1 cellular context compared by ENCODE assay signal in the genomic region with DNA sequence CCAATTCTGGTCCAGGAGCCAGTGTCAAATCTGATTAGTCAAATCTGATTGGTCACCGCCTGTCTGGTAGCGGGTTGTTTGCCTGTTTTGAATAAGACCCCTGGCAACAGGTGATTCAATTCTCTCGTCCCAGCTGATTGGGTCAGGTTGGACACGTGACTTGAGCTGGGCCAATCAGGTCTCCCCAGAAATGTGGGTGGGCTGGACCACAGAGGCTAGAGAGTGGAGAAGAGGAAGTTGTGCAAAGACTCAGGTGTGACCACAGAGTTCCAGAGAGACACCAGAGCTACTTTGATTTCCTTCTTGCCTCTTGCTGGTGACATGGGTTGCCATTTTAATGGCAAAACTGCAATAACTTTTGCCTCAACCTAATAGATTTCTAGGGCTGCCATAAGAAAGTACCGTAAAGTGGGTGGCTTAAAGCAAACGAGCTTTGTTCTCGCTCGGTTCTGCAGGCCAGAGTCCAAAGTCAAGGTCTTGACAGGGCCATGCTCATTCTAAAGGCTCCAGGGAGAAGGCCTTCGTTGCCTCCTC.
TF ChIP-seq lines count a peak whose summit lies in the region.

No MANE protein-coding gene starts in this region.

TF ChIP-seq in GM23338, 12 proteins besides CTCF, POLR2A, EP300 and RAD21 (continued from another document):
- TF ChIP-seq, protein P1, sequence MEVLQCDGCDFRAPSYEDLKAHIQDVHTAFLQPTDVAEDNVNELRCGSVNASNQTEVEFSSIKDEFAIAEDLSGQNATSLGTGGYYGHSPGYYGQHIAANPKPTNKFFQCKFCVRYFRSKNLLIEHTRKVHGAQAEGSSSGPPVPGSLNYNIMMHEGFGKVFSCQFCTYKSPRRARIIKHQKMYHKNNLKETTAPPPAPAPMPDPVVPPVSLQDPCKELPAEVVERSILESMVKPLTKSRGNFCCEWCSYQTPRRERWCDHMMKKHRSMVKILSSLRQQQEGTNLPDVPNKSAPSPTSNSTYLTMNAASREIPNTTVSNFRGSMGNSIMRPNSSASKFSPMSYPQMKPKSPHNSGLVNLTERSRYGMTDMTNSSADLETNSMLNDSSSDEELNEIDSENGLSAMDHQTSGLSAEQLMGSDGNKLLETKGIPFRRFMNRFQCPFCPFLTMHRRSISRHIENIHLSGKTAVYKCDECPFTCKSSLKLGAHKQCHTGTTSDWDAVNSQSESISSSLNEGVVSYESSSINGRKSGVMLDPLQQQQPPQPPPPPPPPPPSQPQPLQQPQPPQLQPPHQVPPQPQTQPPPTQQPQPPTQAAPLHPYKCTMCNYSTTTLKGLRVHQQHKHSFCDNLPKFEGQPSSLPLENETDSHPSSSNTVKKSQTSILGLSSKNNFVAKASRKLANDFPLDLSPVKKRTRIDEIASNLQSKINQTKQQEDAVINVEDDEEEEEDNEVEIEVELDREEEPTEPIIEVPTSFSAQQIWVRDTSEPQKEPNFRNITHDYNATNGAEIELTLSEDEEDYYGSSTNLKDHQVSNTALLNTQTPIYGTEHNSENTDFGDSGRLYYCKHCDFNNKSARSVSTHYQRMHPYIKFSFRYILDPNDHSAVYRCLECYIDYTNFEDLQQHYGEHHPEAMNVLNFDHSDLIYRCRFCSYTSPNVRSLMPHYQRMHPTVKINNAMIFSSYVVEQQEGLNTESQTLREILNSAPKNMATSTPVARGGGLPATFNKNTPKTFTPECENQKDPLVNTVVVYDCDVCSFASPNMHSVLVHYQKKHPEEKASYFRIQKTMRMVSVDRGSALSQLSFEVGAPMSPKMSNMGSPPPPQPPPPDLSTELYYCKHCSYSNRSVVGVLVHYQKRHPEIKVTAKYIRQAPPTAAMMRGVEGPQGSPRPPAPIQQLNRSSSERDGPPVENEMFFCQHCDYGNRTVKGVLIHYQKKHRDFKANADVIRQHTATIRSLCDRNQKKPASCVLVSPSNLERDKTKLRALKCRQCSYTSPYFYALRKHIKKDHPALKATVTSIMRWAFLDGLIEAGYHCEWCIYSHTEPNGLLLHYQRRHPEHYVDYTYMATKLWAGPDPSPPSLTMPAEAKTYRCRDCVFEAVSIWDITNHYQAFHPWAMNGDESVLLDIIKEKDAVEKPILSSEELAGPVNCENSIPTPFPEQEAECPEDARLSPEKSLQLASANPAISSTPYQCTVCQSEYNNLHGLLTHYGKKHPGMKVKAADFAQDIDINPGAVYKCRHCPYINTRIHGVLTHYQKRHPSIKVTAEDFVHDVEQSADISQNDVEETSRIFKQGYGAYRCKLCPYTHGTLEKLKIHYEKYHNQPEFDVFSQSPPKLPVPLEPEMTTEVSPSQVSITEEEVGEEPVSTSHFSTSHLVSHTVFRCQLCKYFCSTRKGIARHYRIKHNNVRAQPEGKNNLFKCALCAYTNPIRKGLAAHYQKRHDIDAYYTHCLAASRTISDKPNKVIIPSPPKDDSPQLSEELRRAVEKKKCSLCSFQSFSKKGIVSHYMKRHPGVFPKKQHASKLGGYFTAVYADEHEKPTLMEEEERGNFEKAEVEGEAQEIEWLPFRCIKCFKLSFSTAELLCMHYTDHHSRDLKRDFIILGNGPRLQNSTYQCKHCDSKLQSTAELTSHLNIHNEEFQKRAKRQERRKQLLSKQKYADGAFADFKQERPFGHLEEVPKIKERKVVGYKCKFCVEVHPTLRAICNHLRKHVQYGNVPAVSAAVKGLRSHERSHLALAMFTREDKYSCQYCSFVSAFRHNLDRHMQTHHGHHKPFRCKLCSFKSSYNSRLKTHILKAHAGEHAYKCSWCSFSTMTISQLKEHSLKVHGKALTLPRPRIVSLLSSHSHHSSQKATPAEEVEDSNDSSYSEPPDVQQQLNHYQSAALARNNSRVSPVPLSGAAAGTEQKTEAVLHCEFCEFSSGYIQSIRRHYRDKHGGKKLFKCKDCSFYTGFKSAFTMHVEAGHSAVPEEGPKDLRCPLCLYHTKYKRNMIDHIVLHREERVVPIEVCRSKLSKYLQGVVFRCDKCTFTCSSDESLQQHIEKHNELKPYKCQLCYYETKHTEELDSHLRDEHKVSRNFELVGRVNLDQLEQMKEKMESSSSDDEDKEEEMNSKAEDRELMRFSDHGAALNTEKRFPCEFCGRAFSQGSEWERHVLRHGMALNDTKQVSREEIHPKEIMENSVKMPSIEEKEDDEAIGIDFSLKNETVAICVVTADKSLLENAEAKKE (CRISPR knock-in tag; IDR thresholded peaks at IDR 0.05): no peak
- TF ChIP-seq ZNF331 (CRISPR knock-in tag; IDR thresholded peaks at IDR 0.05; ENCODE audit: low read depth) (no peak), JUNB (IDR thresholded peaks at IDR 0.05; ENCODE audit: unreplicated experiment) (no peak)
TF ChIP-seq in GM23338: peak in this region for 0.
